ENCODE assay signal across 7 cellular contexts in the genomic region with DNA sequence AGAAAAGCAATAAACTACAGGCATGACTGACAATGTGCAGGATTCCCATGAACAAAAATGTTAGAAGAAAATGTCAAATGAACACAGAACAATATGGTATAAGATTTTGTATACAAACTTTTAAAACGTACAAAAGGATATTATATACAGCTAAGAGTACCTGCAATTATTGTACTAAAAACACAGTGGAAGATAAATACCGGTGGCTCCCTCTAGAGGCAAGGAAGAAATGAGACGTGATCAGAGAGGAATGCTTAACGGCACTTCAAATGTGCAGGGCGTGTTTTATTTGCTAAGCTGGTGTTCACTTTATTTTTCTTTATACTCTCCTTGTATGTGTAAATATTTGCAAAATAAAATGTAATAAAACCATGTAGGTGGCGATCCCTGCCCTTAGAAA.
DNase-seq lines count a peak whose midpoint lies in the region; ATAC-seq and TF ChIP-seq lines count a peak whose summit lies in the region.

No MANE protein-coding gene starts in this region.

- H2AFZ ChIP-seq in PC-3 (ENCODE audit: low read length): no peak overlapping the region

- H3K79me2 ChIP-seq in PC-3 (ENCODE audit: low read length): no peaks in the 10 kb centered on the region

- intact Hi-C loops in PC-3 (cut with micrococcal nuclease) (loop anchor here (5.0 to 10.0 kb wide), 2 partner anchors 296 to 317 kb away; no protein-coding TSS in a partner anchor), gastrocnemius medialis (cut with DNase I; ENCODE audit: low total_unique reads) (no loop called here)

- no peak for TF ChIP-seq POLR2A in gastrocnemius medialis (IDR thresholded peaks at IDR 0.05)

- peak; percentile 60 for TF ChIP-seq CTCF in GM12865 (IDR thresholded peaks at IDR 0.05; ENCODE audit: insufficient read depth, low read depth, low read length, missing control alignments)
- peak; percentile 92 for TF ChIP-seq CTCF in PC-3 (conservative IDR thresholded peaks at IDR 0.05; ENCODE audit: low read depth, low read length)
- peak in 1 of 5 experiments; percentile 18 for TF ChIP-seq CTCF in gastrocnemius medialis (IDR thresholded peaks at IDR 0.05 in 4 of 5, conservative IDR thresholded peaks at IDR 0.05 in 1 of 5)

- POLR2A ChIA-PET in PC-3 (lab: Charles Lee; ENCODE audit: unreplicated experiment): interaction anchor here (0.6 kb wide), 2 partner anchors 356 to 815 kb away, joined by 3 to 4 read pairs; no protein-coding TSS in a partner anchor

- H3K4me3 ChIP-seq in GM12865 (ENCODE audit: low read depth, low read length): no peak overlapping the region
- no peak overlapping the region for H3K4me3 ChIP-seq in PC-3 (ENCODE audit: low read length)
- H3K4me3 ChIP-seq in gastrocnemius medialis: no peak overlapping the region

- CTCF ChIA-PET in PC-3 (lab: Charles Lee): interaction anchor here (0.6 to 0.7 kb wide), 4 partner anchors 121 to 832 kb away, joined by 3 to 4 read pairs (median 4); no protein-coding TSS in a partner anchor

- peaks cover 19% of the 10 kb centered on the region for H3K4me1 ChIP-seq in PC-3 (ENCODE audit: insufficient read depth, low read length)
- no peaks in the 10 kb centered on the region for H3K4me1 ChIP-seq in gastrocnemius medialis

- DNase-seq in GM12865 (ENCODE audit: low read depth) (peak; percentile 84), PC-3 (peak; percentile 83), amniotic epithelial cell (ENCODE audit: low read depth) (peak; percentile 26), iris pigment epithelial cell (ENCODE audit: low read depth) (peak; percentile 59), gastrocnemius medialis (no peak)
- peak; percentile 4 for DNase-seq in stimulated activated CD8-positive, alpha-beta memory T cell treated with anti-CD3 and anti-CD28 coated beads, Interleukin-2, amount 100 ng/mL, for 1 hour (ENCODE audit: low read depth in 2 of 2)

- H4K20me1 ChIP-seq in PC-3 (ENCODE audit: low read length): no peaks in the 10 kb centered on the region

- H3K27me3 ChIP-seq in PC-3 (ENCODE audit: low read length): no peaks in the 10 kb centered on the region
- H3K27me3 ChIP-seq in gastrocnemius medialis: no peaks in the 10 kb centered on the region

- H3K9me2 ChIP-seq in PC-3 (replicated peaks; ENCODE audit: low read length): no peaks in the 10 kb centered on the region

- ATAC-seq in HG03135 (IDR thresholded peaks at IDR 0.05; ENCODE audit: unreplicated experiment) (peak; percentile 52), PC-3 (peak; percentile 81), gastrocnemius medialis (no peak)

- no peak overlapping the region for H3K9ac ChIP-seq in PC-3 (ENCODE audit: low read length)

- H3K27ac ChIP-seq in PC-3 (ENCODE audit: low read length): no peak overlapping the region
- H3K27ac ChIP-seq in gastrocnemius medialis: no peak overlapping the region

- no peaks in the 10 kb centered on the region for H3F3A ChIP-seq in PC-3 (ENCODE audit: low read length, unreplicated experiment)

- no peaks in the 10 kb centered on the region for H3K36me3 ChIP-seq in PC-3 (ENCODE audit: low read depth, low read length)
- no peaks in the 10 kb centered on the region for H3K36me3 ChIP-seq in gastrocnemius medialis

- H3K4me2 ChIP-seq in PC-3 (ENCODE audit: low read length): no peak overlapping the region

- H3K9me3 ChIP-seq in PC-3 (ENCODE audit: low read length) (no peaks in the 10 kb centered on the region), gastrocnemius medialis (no peaks in the 10 kb centered on the region)

- in situ Hi-C loops in gastrocnemius medialis (cut with MboI; ENCODE audit: low sequenced_read_pairs in 4 of 4): no loop called here

- no TSS peak for BruUV-seq in PC-3 (replicated peaks; lab: Mats Ljungman, UMichigan)

Comparison
In these comparisons a context has a peak if more than half of its experiments do, and no peak if none do; other contexts are left out.
1. DNase-seq: peak in GM12865 (single experiment), PC-3 (single experiment), amniotic epithelial cell (single experiment), iris pigment epithelial cell (single experiment) and stimulated activated CD8-positive, alpha-beta memory T cell treated with anti-CD3 and anti-CD28 coated beads, Interleukin-2, amount 100 ng/mL, for 1 hour (2 of 2); none in gastrocnemius medialis (0 of 2).
2. ATAC-seq: peak in HG03135 (single experiment) and PC-3 (single experiment); none in gastrocnemius medialis (0 of 2).